ENCODE assay signal across 1 cellular context in the genomic region with DNA sequence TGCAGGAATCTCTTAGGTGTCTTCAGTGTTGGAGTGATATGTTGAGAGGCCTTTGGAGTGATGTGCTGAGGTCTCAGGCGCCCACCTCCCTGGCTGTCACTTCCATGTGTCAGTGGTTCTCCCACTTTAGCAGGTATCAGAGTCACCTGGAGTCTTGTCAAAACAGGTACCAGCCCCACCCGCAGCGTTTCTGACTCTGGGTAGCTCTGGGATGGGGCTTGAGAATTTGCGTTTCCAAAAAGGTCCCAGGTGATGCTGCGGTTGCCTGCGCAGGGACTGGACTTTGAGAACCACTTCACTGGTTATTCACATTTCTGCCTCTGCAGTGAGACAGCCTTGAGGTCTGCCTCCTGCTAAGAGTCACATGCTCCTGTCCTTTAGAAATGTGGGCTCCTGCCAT.
TF ChIP-seq lines count a peak whose summit lies in the region.

No MANE protein-coding gene starts in this region.

TF ChIP-seq in GM23338, 12 proteins besides CTCF, POLR2A, EP300 and RAD21 (continued from another document):
- TF ChIP-seq, protein P1, sequence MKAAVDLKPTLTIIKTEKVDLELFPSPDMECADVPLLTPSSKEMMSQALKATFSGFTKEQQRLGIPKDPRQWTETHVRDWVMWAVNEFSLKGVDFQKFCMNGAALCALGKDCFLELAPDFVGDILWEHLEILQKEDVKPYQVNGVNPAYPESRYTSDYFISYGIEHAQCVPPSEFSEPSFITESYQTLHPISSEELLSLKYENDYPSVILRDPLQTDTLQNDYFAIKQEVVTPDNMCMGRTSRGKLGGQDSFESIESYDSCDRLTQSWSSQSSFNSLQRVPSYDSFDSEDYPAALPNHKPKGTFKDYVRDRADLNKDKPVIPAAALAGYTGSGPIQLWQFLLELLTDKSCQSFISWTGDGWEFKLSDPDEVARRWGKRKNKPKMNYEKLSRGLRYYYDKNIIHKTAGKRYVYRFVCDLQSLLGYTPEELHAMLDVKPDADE (IDR thresholded peaks at IDR 0.05): no peak
- TF ChIP-seq POLR2AphosphoS5 (IDR thresholded peaks at IDR 0.05; ENCODE audit: low read depth) (no peak), EZH2phosphoT487 (IDR thresholded peaks at IDR 0.05; ENCODE audit: unreplicated experiment) (no peak), ZNF114 (CRISPR knock-in tag; IDR thresholded peaks at IDR 0.05) (no peak), CREB1 (CRISPR knock-in tag; IDR thresholded peaks at IDR 0.05; ENCODE audit: low read depth) (no peak), JUNB (IDR thresholded peaks at IDR 0.05; ENCODE audit: unreplicated experiment) (no peak), STAT1 (IDR thresholded peaks at IDR 0.05; ENCODE audit: unreplicated experiment) (no peak)
- TF ChIP-seq, protein P2, sequence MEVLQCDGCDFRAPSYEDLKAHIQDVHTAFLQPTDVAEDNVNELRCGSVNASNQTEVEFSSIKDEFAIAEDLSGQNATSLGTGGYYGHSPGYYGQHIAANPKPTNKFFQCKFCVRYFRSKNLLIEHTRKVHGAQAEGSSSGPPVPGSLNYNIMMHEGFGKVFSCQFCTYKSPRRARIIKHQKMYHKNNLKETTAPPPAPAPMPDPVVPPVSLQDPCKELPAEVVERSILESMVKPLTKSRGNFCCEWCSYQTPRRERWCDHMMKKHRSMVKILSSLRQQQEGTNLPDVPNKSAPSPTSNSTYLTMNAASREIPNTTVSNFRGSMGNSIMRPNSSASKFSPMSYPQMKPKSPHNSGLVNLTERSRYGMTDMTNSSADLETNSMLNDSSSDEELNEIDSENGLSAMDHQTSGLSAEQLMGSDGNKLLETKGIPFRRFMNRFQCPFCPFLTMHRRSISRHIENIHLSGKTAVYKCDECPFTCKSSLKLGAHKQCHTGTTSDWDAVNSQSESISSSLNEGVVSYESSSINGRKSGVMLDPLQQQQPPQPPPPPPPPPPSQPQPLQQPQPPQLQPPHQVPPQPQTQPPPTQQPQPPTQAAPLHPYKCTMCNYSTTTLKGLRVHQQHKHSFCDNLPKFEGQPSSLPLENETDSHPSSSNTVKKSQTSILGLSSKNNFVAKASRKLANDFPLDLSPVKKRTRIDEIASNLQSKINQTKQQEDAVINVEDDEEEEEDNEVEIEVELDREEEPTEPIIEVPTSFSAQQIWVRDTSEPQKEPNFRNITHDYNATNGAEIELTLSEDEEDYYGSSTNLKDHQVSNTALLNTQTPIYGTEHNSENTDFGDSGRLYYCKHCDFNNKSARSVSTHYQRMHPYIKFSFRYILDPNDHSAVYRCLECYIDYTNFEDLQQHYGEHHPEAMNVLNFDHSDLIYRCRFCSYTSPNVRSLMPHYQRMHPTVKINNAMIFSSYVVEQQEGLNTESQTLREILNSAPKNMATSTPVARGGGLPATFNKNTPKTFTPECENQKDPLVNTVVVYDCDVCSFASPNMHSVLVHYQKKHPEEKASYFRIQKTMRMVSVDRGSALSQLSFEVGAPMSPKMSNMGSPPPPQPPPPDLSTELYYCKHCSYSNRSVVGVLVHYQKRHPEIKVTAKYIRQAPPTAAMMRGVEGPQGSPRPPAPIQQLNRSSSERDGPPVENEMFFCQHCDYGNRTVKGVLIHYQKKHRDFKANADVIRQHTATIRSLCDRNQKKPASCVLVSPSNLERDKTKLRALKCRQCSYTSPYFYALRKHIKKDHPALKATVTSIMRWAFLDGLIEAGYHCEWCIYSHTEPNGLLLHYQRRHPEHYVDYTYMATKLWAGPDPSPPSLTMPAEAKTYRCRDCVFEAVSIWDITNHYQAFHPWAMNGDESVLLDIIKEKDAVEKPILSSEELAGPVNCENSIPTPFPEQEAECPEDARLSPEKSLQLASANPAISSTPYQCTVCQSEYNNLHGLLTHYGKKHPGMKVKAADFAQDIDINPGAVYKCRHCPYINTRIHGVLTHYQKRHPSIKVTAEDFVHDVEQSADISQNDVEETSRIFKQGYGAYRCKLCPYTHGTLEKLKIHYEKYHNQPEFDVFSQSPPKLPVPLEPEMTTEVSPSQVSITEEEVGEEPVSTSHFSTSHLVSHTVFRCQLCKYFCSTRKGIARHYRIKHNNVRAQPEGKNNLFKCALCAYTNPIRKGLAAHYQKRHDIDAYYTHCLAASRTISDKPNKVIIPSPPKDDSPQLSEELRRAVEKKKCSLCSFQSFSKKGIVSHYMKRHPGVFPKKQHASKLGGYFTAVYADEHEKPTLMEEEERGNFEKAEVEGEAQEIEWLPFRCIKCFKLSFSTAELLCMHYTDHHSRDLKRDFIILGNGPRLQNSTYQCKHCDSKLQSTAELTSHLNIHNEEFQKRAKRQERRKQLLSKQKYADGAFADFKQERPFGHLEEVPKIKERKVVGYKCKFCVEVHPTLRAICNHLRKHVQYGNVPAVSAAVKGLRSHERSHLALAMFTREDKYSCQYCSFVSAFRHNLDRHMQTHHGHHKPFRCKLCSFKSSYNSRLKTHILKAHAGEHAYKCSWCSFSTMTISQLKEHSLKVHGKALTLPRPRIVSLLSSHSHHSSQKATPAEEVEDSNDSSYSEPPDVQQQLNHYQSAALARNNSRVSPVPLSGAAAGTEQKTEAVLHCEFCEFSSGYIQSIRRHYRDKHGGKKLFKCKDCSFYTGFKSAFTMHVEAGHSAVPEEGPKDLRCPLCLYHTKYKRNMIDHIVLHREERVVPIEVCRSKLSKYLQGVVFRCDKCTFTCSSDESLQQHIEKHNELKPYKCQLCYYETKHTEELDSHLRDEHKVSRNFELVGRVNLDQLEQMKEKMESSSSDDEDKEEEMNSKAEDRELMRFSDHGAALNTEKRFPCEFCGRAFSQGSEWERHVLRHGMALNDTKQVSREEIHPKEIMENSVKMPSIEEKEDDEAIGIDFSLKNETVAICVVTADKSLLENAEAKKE (CRISPR knock-in tag; IDR thresholded peaks at IDR 0.05): no peak
- TF ChIP-seq, protein P3, sequence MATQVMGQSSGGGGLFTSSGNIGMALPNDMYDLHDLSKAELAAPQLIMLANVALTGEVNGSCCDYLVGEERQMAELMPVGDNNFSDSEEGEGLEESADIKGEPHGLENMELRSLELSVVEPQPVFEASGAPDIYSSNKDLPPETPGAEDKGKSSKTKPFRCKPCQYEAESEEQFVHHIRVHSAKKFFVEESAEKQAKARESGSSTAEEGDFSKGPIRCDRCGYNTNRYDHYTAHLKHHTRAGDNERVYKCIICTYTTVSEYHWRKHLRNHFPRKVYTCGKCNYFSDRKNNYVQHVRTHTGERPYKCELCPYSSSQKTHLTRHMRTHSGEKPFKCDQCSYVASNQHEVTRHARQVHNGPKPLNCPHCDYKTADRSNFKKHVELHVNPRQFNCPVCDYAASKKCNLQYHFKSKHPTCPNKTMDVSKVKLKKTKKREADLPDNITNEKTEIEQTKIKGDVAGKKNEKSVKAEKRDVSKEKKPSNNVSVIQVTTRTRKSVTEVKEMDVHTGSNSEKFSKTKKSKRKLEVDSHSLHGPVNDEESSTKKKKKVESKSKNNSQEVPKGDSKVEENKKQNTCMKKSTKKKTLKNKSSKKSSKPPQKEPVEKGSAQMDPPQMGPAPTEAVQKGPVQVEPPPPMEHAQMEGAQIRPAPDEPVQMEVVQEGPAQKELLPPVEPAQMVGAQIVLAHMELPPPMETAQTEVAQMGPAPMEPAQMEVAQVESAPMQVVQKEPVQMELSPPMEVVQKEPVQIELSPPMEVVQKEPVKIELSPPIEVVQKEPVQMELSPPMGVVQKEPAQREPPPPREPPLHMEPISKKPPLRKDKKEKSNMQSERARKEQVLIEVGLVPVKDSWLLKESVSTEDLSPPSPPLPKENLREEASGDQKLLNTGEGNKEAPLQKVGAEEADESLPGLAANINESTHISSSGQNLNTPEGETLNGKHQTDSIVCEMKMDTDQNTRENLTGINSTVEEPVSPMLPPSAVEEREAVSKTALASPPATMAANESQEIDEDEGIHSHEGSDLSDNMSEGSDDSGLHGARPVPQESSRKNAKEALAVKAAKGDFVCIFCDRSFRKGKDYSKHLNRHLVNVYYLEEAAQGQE (IDR thresholded peaks at IDR 0.05; ENCODE audit: unreplicated experiment): no peak
